Comparison of ENCODE assay signal across 15 cellular contexts in genomic region chr6:20265842-20266241, GRCh38. TPM values are rescaled to one million over a fixed set of nuclear protein-coding genes. Genes with fewer than 3 reads are reported as not detected.
A peak's percentile ranks its signal among the peaks of the same experiment; 100 is the strongest.
DNase-seq lines count a peak whose midpoint lies in the region; ATAC-seq, FAIRE-seq and TF ChIP-seq lines count a peak whose summit lies in the region.
"Had no signal": no experiment of that assay in that cellular context is flagged by ENCODE, and none has a peak within 500 bp of the region (broad histone marks: within the 10 kb centered on the region; RNA-seq: fewer than 3 reads in every experiment).

No MANE protein-coding gene starts in this region.

- TF ChIP-seq POLR2A in GM12891 (IDR thresholded peaks at IDR 0.05; ENCODE audit: low read depth, low read length) (no peak), heart left ventricle (IDR thresholded peaks at IDR 0.05) (no peak), spleen (IDR thresholded peaks at IDR 0.05) (no peak)

- peak; percentile 48 for FAIRE-seq in GM12891 (lab: Jason Lieb, UNC)

- no peak overlapping the region for H3K9ac ChIP-seq in Karpas-422 (ENCODE audit: low read length)
- H3K9ac ChIP-seq: BLaER1 had no signal

- TF ChIP-seq CTCF in heart left ventricle (IDR thresholded peaks at IDR 0.05): no peak
- TF ChIP-seq CTCF in spleen (IDR thresholded peaks at IDR 0.05 in 8 of 11, conservative IDR thresholded peaks at IDR 0.05 in 3 of 11): no peak

- H3K9me3 ChIP-seq in Karpas-422 (ENCODE audit: low read length): no peaks in the 10 kb centered on the region
- H3K9me3 ChIP-seq in heart left ventricle: peaks cover 0 to 15% (median 5%) of the 10 kb centered on the region in 12 donors
- peaks cover 0 to 12% (median 8%) of the 10 kb centered on the region in 8 donors for H3K9me3 ChIP-seq in spleen

- H3K4me1 ChIP-seq in Karpas-422 (ENCODE audit: low read length): no peaks in the 10 kb centered on the region
- H3K4me1 ChIP-seq in heart left ventricle: no peaks in the 10 kb centered on the region
- peaks cover 0 to 5% (median 0%) of the 10 kb centered on the region in 6 donors for H3K4me1 ChIP-seq in spleen
- H3K4me1 ChIP-seq: BLaER1 had no signal

- ATAC-seq in esophagus mucosa (peak; percentile 69), heart left ventricle (no peak)
- ATAC-seq: GM23338 had no signal

- 64 to 81% (median 73%) methylated on average over 3 of the region's 3 CpGs for WGBS in heart left ventricle, 4 donors
- 85 to 93% (median 90%) methylated on average over 3 of the region's 3 CpGs for WGBS in spleen, 5 donors

- H2AFZ ChIP-seq in Karpas-422 (ENCODE audit: low read length): no peak overlapping the region
- H2AFZ ChIP-seq: GM23338 had no signal

- no peaks in the 10 kb centered on the region for H4K20me1 ChIP-seq in Karpas-422 (ENCODE audit: insufficient read depth, low read depth, low read length)
- H4K20me1 ChIP-seq: BLaER1 had no signal

- H3K9me2 ChIP-seq in Karpas-422 (replicated peaks; ENCODE audit: insufficient read depth, low read length): no peaks in the 10 kb centered on the region

- H3K27me3 ChIP-seq in Karpas-422 (ENCODE audit: low read length): no peaks in the 10 kb centered on the region
- no peaks in the 10 kb centered on the region for H3K27me3 ChIP-seq in heart left ventricle
- no peaks in the 10 kb centered on the region for H3K27me3 ChIP-seq in spleen (replicated peaks in 1 of 7)
- H3K27me3 ChIP-seq: BLaER1 had no signal

- intact Hi-C loops in heart left ventricle (cut with DNase I) (no loop called here), spleen (cut with DNase I; ENCODE audit: low total_unique reads) (no loop called here)

- no peak overlapping the region for H3K4me2 ChIP-seq in Karpas-422 (ENCODE audit: low read depth, low read length, poor library complexity, severe bottlenecking)
- H3K4me2 ChIP-seq: BLaER1, GM23338 had no signal

- no peaks in the 10 kb centered on the region for H3K36me3 ChIP-seq in Karpas-422 (ENCODE audit: insufficient read depth, low read length)
- no peaks in the 10 kb centered on the region for H3K36me3 ChIP-seq in heart left ventricle
- no peaks in the 10 kb centered on the region for H3K36me3 ChIP-seq in spleen
- H3K36me3 ChIP-seq: BLaER1 had no signal

- H3K4me3 ChIP-seq in Karpas-422 (ENCODE audit: low read length) (no peak overlapping the region), heart left ventricle (no peak overlapping the region), spleen (no peak overlapping the region)
- H3K4me3 ChIP-seq: BLaER1, GM23338 had no signal

- DNase-seq in GM12891 (ENCODE audit: insufficient read length, low spot score) (no peak), Karpas-422 (peak; percentile 6), amniotic epithelial cell (ENCODE audit: low read depth) (peak; percentile 20), C1 segment of cervical spinal cord (lab: John Stamatoyannopoulos, UW) (no peak), heart left ventricle (no peak), spleen (no peak)
- DNase-seq: 8988T; AML-193; CD4-positive, CD25-positive, alpha-beta regulatory T cell; DMS53; GF-D8; H7 had no signal

- H3K27ac ChIP-seq in Karpas-422 (ENCODE audit: low read length) (no peak overlapping the region), heart left ventricle (no peak overlapping the region), spleen (no peak overlapping the region)
- H3K27ac ChIP-seq: BLaER1 had no signal

- no peaks in the 10 kb centered on the region for H3K79me2 ChIP-seq in Karpas-422 (ENCODE audit: low read length)

TF ChIP-seq in GM12891, 5 proteins besides CTCF, POLR2A, EP300 and RAD21:
- TF ChIP-seq PAX5 (IDR thresholded peaks at IDR 0.05; ENCODE audit: insufficient read depth, low read length, severe bottlenecking): no peak
- TF ChIP-seq TAF1 (IDR thresholded peaks at IDR 0.05; ENCODE audit: low read depth, low read length): no peak
- no peak for TF ChIP-seq POLR2AphosphoS5 (IDR thresholded peaks at IDR 0.05; ENCODE audit: low read depth, low read length)
- no peak for TF ChIP-seq POU2F2 (IDR thresholded peaks at IDR 0.05; ENCODE audit: low read depth, low read length)
- no peak for TF ChIP-seq SPI1 (IDR thresholded peaks at IDR 0.05; ENCODE audit: low read depth, low read length)

RNA-seq across cellular contexts. Expression of gene MBOAT1, which starts 53.6 kb away (rescaled TPM):
- polyA plus RNA-seq in GM12891 (2012; ENCODE audit: low read depth, missing spikeins): 4.2 TPM
- not detected in 2 replicates for total RNA-seq in Karpas-422 (2014; rRNA removed; shearing (Covaris generic); ENCODE audit: low replicate concordance)
- 6.3 TPM for total RNA-seq in esophagus mucosa
- 10 to 100 TPM in 2 of 9 donors, 1 to 10 TPM in 7; 2.6 to 14.4 (median 4.3) TPM for total RNA-seq in heart left ventricle
- polyA plus RNA-seq in heart left ventricle: 1 to 10 TPM; 2.1 to 2.5 TPM
- total RNA-seq in spleen: 10 to 100 TPM in 6 of 7 donors, 1 to 10 TPM in 1; 9.1 to 14.9 (median 12.6) TPM
- 1 to 10 TPM; 1.0 to 1.8 (median 1.1) TPM for polyA plus RNA-seq in spleen

Comparison
In these comparisons a context has a peak if more than half of its experiments do, and no peak if none do; other contexts are left out.
1. DNase-seq: peak in Karpas-422 (single experiment) and amniotic epithelial cell (single experiment); none in GM12891 (single experiment), C1 segment of cervical spinal cord (0 of 14), heart left ventricle (0 of 5) and spleen (single experiment).